Comparison of ENCODE assay signal across 10 cellular contexts in genomic region chr22:37266581-37267127, GRCh38. TPM values are rescaled to one million over a fixed set of nuclear protein-coding genes. Genes with fewer than 3 reads are reported as not detected.
DNase-seq lines count a peak whose midpoint lies in the region; ATAC-seq and TF ChIP-seq lines count a peak whose summit lies in the region.
"Had no signal": no experiment of that assay in that cellular context is flagged by ENCODE, and none has a peak within 500 bp of the region (broad histone marks: within the 10 kb centered on the region; RNA-seq: fewer than 3 reads in every experiment).

No MANE protein-coding gene starts in this region.

- no peak for TF ChIP-seq POLR2A in stomach (IDR thresholded peaks at IDR 0.05)

- peaks cover 6% of the 10 kb centered on the region for H3K9me3 Mint-ChIP-seq in activated CD4-positive, alpha-beta T cell treated with anti-CD3 and anti-CD28 coated beads, Interleukin-2, amount 10 ng/mL, durations not matched to agents 24 days and 14 days

- TF ChIP-seq EP300 in stomach (IDR thresholded peaks at IDR 0.05): no peak

- peak overlapping the region; percentile 77 for H3K27ac ChIP-seq in WERI-Rb-1
- H3K27ac ChIP-seq in heart right ventricle: peak overlapping the region in 3 of 10 donors; percentile 4 to 93 (median 40)
- peak overlapping the region in 4 of 5 donors; percentile 38 to 75 (median 58) for H3K27ac ChIP-seq in stomach
- H3K27ac ChIP-seq: epithelial cell of prostate had no signal

- TF ChIP-seq CTCF in WERI-Rb-1 (IDR thresholded peaks at IDR 0.05; ENCODE audit: low read depth, low read length) (no peak), heart right ventricle (IDR thresholded peaks at IDR 0.05) (no peak), stomach (IDR thresholded peaks at IDR 0.05) (no peak)

- peaks cover 4% of the 10 kb centered on the region for H3K36me3 Mint-ChIP-seq in activated CD4-positive, alpha-beta T cell treated with anti-CD3 and anti-CD28 coated beads, Interleukin-2, amount 10 ng/mL, durations not matched to agents 24 days and 14 days (ENCODE audit: low read depth)

- peaks cover 0 to 47% (median 0%) of the 10 kb centered on the region in 9 donors for H3K4me1 ChIP-seq in heart right ventricle
- peaks cover 8 to 22% (median 9%) of the 10 kb centered on the region in 4 donors for H3K4me1 ChIP-seq in stomach

- no peak for DNase-seq in activated CD4-positive, alpha-beta T cell treated with anti-CD3 and anti-CD28 coated beads, Interleukin-2, amount 10 ng/mL, durations not matched to agents 24 days and 14 days
- DNase-seq in activated CD4-positive, alpha-beta T cell treated with anti-CD3 and anti-CD28 coated beads for 1 hour: no peak
- DNase-seq in WERI-Rb-1 (peak; percentile 77), heart right ventricle (no peak), stomach (no peak), T-helper 9 cell (no peak), COLO668 (lab: John Stamatoyannopoulos, UW; ENCODE audit: unreplicated experiment) (no peak)

- H3K4me1 Mint-ChIP-seq in activated CD4-positive, alpha-beta T cell treated with anti-CD3 and anti-CD28 coated beads, Interleukin-2, amount 10 ng/mL, durations not matched to agents 24 days and 14 days: peaks cover 35% of the 10 kb centered on the region

- peak overlapping the region; percentile 86 for H3K4me3 Mint-ChIP-seq in activated CD4-positive, alpha-beta T cell treated with anti-CD3 and anti-CD28 coated beads, Interleukin-2, amount 10 ng/mL, durations not matched to agents 24 days and 14 days

- peak in 5 of 8 donors; percentile 5 to 45 (median 18) for ATAC-seq in heart right ventricle
- ATAC-seq in GM19035 (IDR thresholded peaks at IDR 0.05; ENCODE audit: unreplicated experiment): no peak

- peak overlapping the region; percentile 40 for H3K4me3 ChIP-seq in WERI-Rb-1 (ENCODE audit: low read depth, low read length)
- peak overlapping the region in 9 of 10 donors; percentile 5 to 62 (median 41) for H3K4me3 ChIP-seq in heart right ventricle
- peak overlapping the region in 3 of 4 donors; percentile 33 to 43 (median 39) for H3K4me3 ChIP-seq in stomach

- peak overlapping the region; percentile 87 for H3K27ac Mint-ChIP-seq in activated CD4-positive, alpha-beta T cell treated with anti-CD3 and anti-CD28 coated beads, Interleukin-2, amount 10 ng/mL, durations not matched to agents 24 days and 14 days
- H3K27ac Mint-ChIP-seq: nephron had no signal

- intact Hi-C loops in activated CD4-positive, alpha-beta T cell treated with anti-CD3 and anti-CD28 coated beads, Interleukin-2, amount 10 ng/mL, durations not matched to agents 24 days and 14 days (cut with micrococcal nuclease): loop anchor here (1.0 kb wide), 1 partner anchor 191 kb away; no protein-coding TSS in a partner anchor
- intact Hi-C loops in heart right ventricle (cut with DNase I) (loop anchor here in 3 of 10 donors (5.0 to 10.0 kb wide), 4 partner anchors 46 to 191 kb away; partner anchors contain the start of gene ELFN2 (in 1 of the 3)), stomach (cut with DNase I; ENCODE audit: low total_unique reads) (no loop called here)

- peaks cover 5% of the 10 kb centered on the region for H3K27me3 Mint-ChIP-seq in activated CD4-positive, alpha-beta T cell treated with anti-CD3 and anti-CD28 coated beads, Interleukin-2, amount 10 ng/mL, durations not matched to agents 24 days and 14 days

- 46 to 48% methylated on average over 18 of the region's 18 CpGs for WGBS in heart right ventricle, 2 donors
- WGBS in stomach, 5 donors: 41 to 47% (median 45%) methylated on average over 18 of the region's 18 CpGs

- H3K36me3 ChIP-seq in WERI-Rb-1 (peaks cover 9% of the 10 kb centered on the region), heart right ventricle (no peaks in the 10 kb centered on the region), stomach (no peaks in the 10 kb centered on the region)

- peaks cover 13% of the 10 kb centered on the region for H3K9me3 ChIP-seq in WERI-Rb-1 (ENCODE audit: severe bottlenecking)
- peaks cover 0 to 19% (median 10%) of the 10 kb centered on the region in 11 donors for H3K9me3 ChIP-seq in heart right ventricle
- H3K9me3 ChIP-seq in stomach: peaks cover 11 to 21% (median 19%) of the 10 kb centered on the region in 4 donors

- no peaks in the 10 kb centered on the region for H3K27me3 ChIP-seq in WERI-Rb-1 (ENCODE audit: insufficient read depth, low read depth, severe bottlenecking)
- peaks cover 0 to 48% (median 30%) of the 10 kb centered on the region in 7 donors for H3K27me3 ChIP-seq in heart right ventricle
- H3K27me3 ChIP-seq in stomach: peaks cover 0 to 48% (median 6%) of the 10 kb centered on the region in 3 donors

RNA-seq across cellular contexts. Expression of gene CYTH4, which starts 15.7 kb away (rescaled TPM):
- total RNA-seq in activated CD4-positive, alpha-beta T cell treated with anti-CD3 and anti-CD28 coated beads, Interleukin-2, amount 10 ng/mL, durations not matched to agents 24 days and 14 days: 43.5 and 44.9 TPM in 2 replicates
- total RNA-seq in heart right ventricle (10 to 100 TPM in 1 of 10 donors, 1 to 10 TPM in 9; 1.8 to 29.3 (median 4.8) TPM), stomach (10 to 100 TPM in 2 of 5 donors, 1 to 10 TPM in 2, not detected in 1; 4.2 to 77.0 (median 12.5) TPM)
- polyA plus RNA-seq in heart right ventricle (1 to 10 TPM; 2.1 to 4.0 TPM), stomach (1 to 10 TPM; 1.9 to 6.0 (median 5.0) TPM)

RNA-seq across cellular contexts. Expression of gene RAC2, which starts 22.6 kb away (rescaled TPM):
- 519 and 540 TPM in 2 replicates for total RNA-seq in activated CD4-positive, alpha-beta T cell treated with anti-CD3 and anti-CD28 coated beads, Interleukin-2, amount 10 ng/mL, durations not matched to agents 24 days and 14 days
- total RNA-seq in heart right ventricle: 10 to 100 TPM in 1 of 10 donors, 1 to 10 TPM in 9; 1.1 to 37.1 (median 3.5) TPM
- polyA plus RNA-seq in heart right ventricle: 1 to 10 TPM; 1.4 to 5.0 TPM
- 10 to 100 TPM in 3 of 5 donors, 1 to 10 TPM in 2; 1.8 to 50.4 (median 14.2) TPM for total RNA-seq in stomach
- polyA plus RNA-seq in stomach: 10 to 100 TPM; 17.6 to 23.8 (median 22.8) TPM

RNA-seq across cellular contexts. Expression of gene SSTR3, which starts 54.4 kb away (rescaled TPM):
- total RNA-seq in activated CD4-positive, alpha-beta T cell treated with anti-CD3 and anti-CD28 coated beads, Interleukin-2, amount 10 ng/mL, durations not matched to agents 24 days and 14 days: 3.5 and 4.0 TPM in 2 replicates
- total RNA-seq in heart right ventricle (not detected), stomach (under 1 TPM in 1 of 5 donors, not detected in 4; 0.37 TPM)
- polyA plus RNA-seq in heart right ventricle (not detected), stomach (under 1 TPM in 2 of 3 donors, not detected in 1; 0.05 to 0.12 TPM)

Comparison
In these comparisons a context has a peak if more than half of its experiments do, and no peak if none do; other contexts are left out.
1. RNA of gene RAC2, which starts 22.6 kb away (total RNA-seq): 519 to 540 TPM in activated CD4-positive, alpha-beta T cell treated with anti-CD3 and anti-CD28 coated beads, Interleukin-2, amount 10 ng/mL, durations not matched to agents 24 days and 14 days; 1.8 to 50.4 TPM in stomach and 1.1 to 37.1 TPM in heart right ventricle; every median in the first group is over 10 times any median in the second.
2. Peak in every context shown above with its lines, with median percentiles within 50 percentile points of each other: H3K4me3 ChIP-seq.